Comparison of ENCODE assay signal across 8 cellular contexts in the genomic region with DNA sequence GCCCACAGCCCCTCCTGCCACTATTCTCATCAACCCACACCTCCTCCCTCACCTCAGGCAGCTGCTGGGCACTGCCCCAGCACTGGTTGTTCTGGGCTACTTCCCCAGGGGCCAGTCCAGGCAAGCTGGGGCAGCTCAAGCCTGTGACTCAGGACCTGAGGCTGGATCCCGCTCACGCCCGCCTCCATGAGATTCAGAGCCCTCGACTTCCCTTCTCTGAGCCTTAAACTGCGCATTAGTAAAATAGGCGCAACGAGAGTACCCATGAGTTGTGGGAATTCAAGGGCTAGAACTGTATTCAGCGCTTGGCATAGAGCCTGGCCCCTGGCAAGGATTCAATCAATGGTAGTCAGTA.
A peak's percentile ranks its signal among the peaks of the same experiment; 100 is the strongest.
DNase-seq lines count a peak whose midpoint lies in the region; ATAC-seq and TF ChIP-seq lines count a peak whose summit lies in the region.

No MANE protein-coding gene starts in this region.

- peak overlapping the region; percentile 96 for H3K27ac ChIP-seq in RWPE2 (ENCODE audit: poor library complexity, severe bottlenecking)
- peak overlapping the region; percentile 98 for H3K27ac ChIP-seq in muscle layer of duodenum (ENCODE audit: low read length)

- peaks cover 2% of the 10 kb centered on the region; the same call in 1 of the 2 replicates for H3K36me3 ChIP-seq in RWPE2 (ENCODE audit: low read depth)
- no peaks in the 10 kb centered on the region for H3K36me3 ChIP-seq in muscle layer of duodenum (ENCODE audit: control insufficient read depth in 1 of 2, insufficient read depth in 2 of 2, low read length in 2 of 2)

- DNase-seq in COLO668 (lab: John Stamatoyannopoulos, UW; ENCODE audit: unreplicated experiment): peak; percentile 76
- peak; percentile 79 for DNase-seq in HS-5 (ENCODE audit: low read depth)
- DNase-seq in RWPE2 (ENCODE audit: low spot score): peak; percentile 97
- DNase-seq in epidermal melanocyte (ENCODE audit: insufficient read length, low spot score): peak; percentile 22

- H3K27me3 ChIP-seq in RWPE2 (ENCODE audit: insufficient read depth, poor library complexity, severe bottlenecking) (no peaks in the 10 kb centered on the region), muscle layer of duodenum (ENCODE audit: low read depth, low read length) (no peaks in the 10 kb centered on the region)

- H3K9me3 ChIP-seq in RWPE2 (ENCODE audit: severe bottlenecking): no peaks in the 10 kb centered on the region
- no peaks in the 10 kb centered on the region for H3K9me3 ChIP-seq in muscle layer of duodenum (ENCODE audit: control insufficient read depth in 1 of 2, low read length in 2 of 2)

- H3K4me3 ChIP-seq in RWPE2 (ENCODE audit: severe bottlenecking) (peak overlapping the region; percentile 24), muscle layer of duodenum (ENCODE audit: low read depth in 1 of 2, low read length in 2 of 2) (peak overlapping the region; percentile 55 to 63)

- peaks cover 46% of the 10 kb centered on the region for H3K4me1 ChIP-seq in RWPE2 (ENCODE audit: insufficient read depth, poor library complexity, severe bottlenecking)
- peaks cover 19 to 34% of the 10 kb centered on the region in 2 donors for H3K4me1 ChIP-seq in muscle layer of duodenum (ENCODE audit: control insufficient read depth in 1 of 2, insufficient read depth in 2 of 2, low read length in 2 of 2)

- ATAC-seq in RWPE2 (ENCODE audit: low read depth) (peak; percentile 70), GM18517 (IDR thresholded peaks at IDR 0.05; ENCODE audit: unreplicated experiment) (no peak), GM19467 (IDR thresholded peaks at IDR 0.05; ENCODE audit: unreplicated experiment) (no peak), GM19455 (IDR thresholded peaks at IDR 0.05; ENCODE audit: unreplicated experiment) (no peak)

- no peak for TF ChIP-seq CTCF in RWPE2 (IDR thresholded peaks at IDR 0.05; ENCODE audit: poor library complexity, severe bottlenecking)

Comparison
In these comparisons a context has a peak if more than half of its experiments do, and no peak if none do; other contexts are left out.
1. DNase-seq: peak in every context shown above with its lines; median percentile 97 in RWPE2; 79 in HS-5; 76 in COLO668; 22 in epidermal melanocyte.